In genomic region chr17:76747716-76748360, GRCh38 we compare ENCODE assay signal across 1 cellular context.
TF ChIP-seq lines count a peak whose summit lies in the region.

No MANE protein-coding gene starts in this region.

TF ChIP-seq in K562, 482 proteins besides CTCF, POLR2A, EP300 and RAD21:
- TF ChIP-seq NFATC3 (IDR thresholded peaks at IDR 0.05) = no peak
- TF ChIP-seq, protein P1, sequence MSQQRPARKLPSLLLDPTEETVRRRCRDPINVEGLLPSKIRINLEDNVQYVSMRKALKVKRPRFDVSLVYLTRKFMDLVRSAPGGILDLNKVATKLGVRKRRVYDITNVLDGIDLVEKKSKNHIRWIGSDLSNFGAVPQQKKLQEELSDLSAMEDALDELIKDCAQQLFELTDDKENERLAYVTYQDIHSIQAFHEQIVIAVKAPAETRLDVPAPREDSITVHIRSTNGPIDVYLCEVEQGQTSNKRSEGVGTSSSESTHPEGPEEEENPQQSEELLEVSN (IDR thresholded peaks at IDR 0.05; ENCODE audit: borderline replicate concordance in 1 of 2, extremely low read depth in 1 of 2, insufficient read depth in 1 of 2, insufficient read length in 1 of 2, low read depth in 1 of 2, low read length in 1 of 2, poor library complexity in 1 of 2, severe bottlenecking in 1 of 2) = peak in 1 of 2 experiments; percentile 8
- TF ChIP-seq LEF1 (IDR thresholded peaks at IDR 0.05) = no peak
- TF ChIP-seq ZNF263 (CRISPR knock-in tag; IDR thresholded peaks at IDR 0.05; ENCODE audit: borderline replicate concordance) = no peak
